ENCODE assay signal across 28 cellular contexts in genomic region chr20:7196481-7196880, GRCh38.
A peak's percentile ranks its signal among the peaks of the same experiment; 100 is the strongest.
DNase-seq lines count a peak whose midpoint lies in the region; ATAC-seq and TF ChIP-seq lines count a peak whose summit lies in the region.
"Had no signal": no experiment of that assay in that cellular context is flagged by ENCODE, and none has a peak within 500 bp of the region (broad histone marks: within the 10 kb centered on the region; RNA-seq: fewer than 3 reads in every experiment).

No MANE protein-coding gene starts in this region.

- H3K4me3 ChIP-seq in AG09309 (ENCODE audit: control insufficient read depth, low read depth, low read length): no peak overlapping the region
- no peak overlapping the region for H3K4me3 ChIP-seq in left lung
- no peak overlapping the region for H3K4me3 ChIP-seq in coronary artery
- H3K4me3 ChIP-seq: adrenal gland, cardiac muscle cell, HAP-1, suprapubic skin, vagina had no signal

- DNase-seq in AG09309 (ENCODE audit: low read depth) (peak; percentile 11), RPMI7951 (ENCODE audit: low read depth) (peak; percentile 3), left lung (no peak), NCI-H2029 (lab: John Stamatoyannopoulos, UW) (no peak), inferior parietal cortex (ENCODE audit: extremely low spot score) (no peak), coronary artery (ENCODE audit: low spot score) (no peak)
- DNase-seq: activated CD4-positive, alpha-beta T cell treated with anti-CD3 and anti-CD28 coated beads for 48 hours; activated naive CD4-positive, alpha-beta T cell; activated T-cell treated with anti-CD3 and anti-CD28 coated beads, Interleukin-2, amount 50 U/mL, for 24 hours; adrenal gland; dermis blood vessel endothelial cell; NCI-H1105; NCI-H2081 treated with DMSO at 0.1 percent for 48 hours; retina; stimulated activated CD4-positive, alpha-beta T cell treated with anti-CD3 and anti-CD28 coated beads, Interleukin-4, amount 100 ng/mL, for 1 hour had no signal

- no peaks in the 10 kb centered on the region for H3K27me3 ChIP-seq in left lung
- H3K27me3 ChIP-seq: adrenal gland, cardiac muscle cell, suprapubic skin, vagina had no signal

- TF ChIP-seq CTCF in AG09309 (IDR thresholded peaks at IDR 0.05; ENCODE audit: control insufficient read depth, insufficient read depth, low read depth, low read length, missing control alignments) (no peak), left lung (IDR thresholded peaks at IDR 0.05) (no peak), coronary artery (IDR thresholded peaks at IDR 0.05) (no peak)

- no peaks in the 10 kb centered on the region for H3K4me1 ChIP-seq in left lung
- H3K4me1 ChIP-seq: adrenal gland, HAP-1, suprapubic skin, vagina had no signal

- ATAC-seq in esophagus mucosa (peak; percentile 63), left lung (peak; percentile 92), GM19463 (IDR thresholded peaks at IDR 0.05; ENCODE audit: unreplicated experiment) (no peak)
- ATAC-seq: HepG2; natural killer cell treated with Interleukin-12 subunit alpha and Interleukin-12 subunit beta and Interleukin-15 and Interleukin-18, amount 100 ng/mL, for 72 hours; stimulated activated memory B cell treated with anti-CD40 and anti-IgM and Interleukin-4, amounts not matched to agents 10 μg/mL and 1 μg/mL and 100 μg/mL, for 72 hours had no signal

- intact Hi-C loops in left lung (cut with DNase I): no loop called here

- H3K9me3 ChIP-seq in left lung: no peaks in the 10 kb centered on the region
- H3K9me3 ChIP-seq: adrenal gland, HAP-1, suprapubic skin, vagina had no signal

- H3K27ac ChIP-seq in left lung (no peak overlapping the region), coronary artery (no peak overlapping the region)
- H3K27ac ChIP-seq: adrenal gland, C4-2B, cardiac muscle cell, HL-60, RWPE1, suprapubic skin, vagina, VCaP had no signal

- H3K36me3 ChIP-seq in left lung: no peaks in the 10 kb centered on the region
- H3K36me3 ChIP-seq: adrenal gland, cardiac muscle cell, HAP-1, suprapubic skin, vagina had no signal

Comparison
In these comparisons a context has a peak if more than half of its experiments do, and no peak if none do; other contexts are left out.
1. DNase-seq: peak in AG09309 (single experiment) and RPMI7951 (single experiment); none in left lung (0 of 2), NCI-H2029 (single experiment), inferior parietal cortex (single experiment) and coronary artery (single experiment).